ENCODE assay signal across 1 cellular context in the genomic region with DNA sequence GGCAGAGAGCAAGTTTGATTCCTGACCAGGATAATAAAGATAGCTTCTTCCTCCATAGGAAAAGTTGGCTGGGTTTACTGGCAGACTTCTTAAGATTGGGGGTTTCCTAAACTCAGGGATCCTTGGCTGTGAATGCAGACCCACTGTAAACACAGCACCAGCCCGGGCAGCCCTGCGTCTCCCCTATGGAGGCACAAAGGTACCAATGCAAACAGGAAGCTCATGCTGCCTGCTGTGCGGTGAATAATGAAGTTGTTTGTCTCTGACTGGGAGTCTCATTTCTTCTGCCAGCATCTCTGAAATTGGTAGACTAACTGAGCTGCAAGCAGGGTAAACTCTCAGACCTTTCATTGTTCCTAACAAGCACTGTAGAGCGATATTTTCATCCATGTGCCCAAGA.
TF ChIP-seq lines count a peak whose summit lies in the region.

No MANE protein-coding gene starts in this region.

TF ChIP-seq in K562, 482 proteins besides CTCF, POLR2A, EP300 and RAD21 (continued from another document):
- TF ChIP-seq HSF4 (CRISPR knock-in tag; IDR thresholded peaks at IDR 0.05; ENCODE audit: borderline replicate concordance) (no peak), RNF2 (IDR thresholded peaks at IDR 0.05) (no peak), HIVEP1 (CRISPR knock-in tag; IDR thresholded peaks at IDR 0.05) (no peak), ETV5 (CRISPR knock-in tag; IDR thresholded peaks at IDR 0.05; ENCODE audit: low read depth) (no peak)
- TF ChIP-seq, protein P1, sequence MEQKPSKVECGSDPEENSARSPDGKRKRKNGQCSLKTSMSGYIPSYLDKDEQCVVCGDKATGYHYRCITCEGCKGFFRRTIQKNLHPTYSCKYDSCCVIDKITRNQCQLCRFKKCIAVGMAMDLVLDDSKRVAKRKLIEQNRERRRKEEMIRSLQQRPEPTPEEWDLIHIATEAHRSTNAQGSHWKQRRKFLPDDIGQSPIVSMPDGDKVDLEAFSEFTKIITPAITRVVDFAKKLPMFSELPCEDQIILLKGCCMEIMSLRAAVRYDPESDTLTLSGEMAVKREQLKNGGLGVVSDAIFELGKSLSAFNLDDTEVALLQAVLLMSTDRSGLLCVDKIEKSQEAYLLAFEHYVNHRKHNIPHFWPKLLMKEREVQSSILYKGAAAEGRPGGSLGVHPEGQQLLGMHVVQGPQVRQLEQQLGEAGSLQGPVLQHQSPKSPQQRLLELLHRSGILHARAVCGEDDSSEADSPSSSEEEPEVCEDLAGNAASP (IDR thresholded peaks at IDR 0.05) = no peak
- TF ChIP-seq, protein P2, sequence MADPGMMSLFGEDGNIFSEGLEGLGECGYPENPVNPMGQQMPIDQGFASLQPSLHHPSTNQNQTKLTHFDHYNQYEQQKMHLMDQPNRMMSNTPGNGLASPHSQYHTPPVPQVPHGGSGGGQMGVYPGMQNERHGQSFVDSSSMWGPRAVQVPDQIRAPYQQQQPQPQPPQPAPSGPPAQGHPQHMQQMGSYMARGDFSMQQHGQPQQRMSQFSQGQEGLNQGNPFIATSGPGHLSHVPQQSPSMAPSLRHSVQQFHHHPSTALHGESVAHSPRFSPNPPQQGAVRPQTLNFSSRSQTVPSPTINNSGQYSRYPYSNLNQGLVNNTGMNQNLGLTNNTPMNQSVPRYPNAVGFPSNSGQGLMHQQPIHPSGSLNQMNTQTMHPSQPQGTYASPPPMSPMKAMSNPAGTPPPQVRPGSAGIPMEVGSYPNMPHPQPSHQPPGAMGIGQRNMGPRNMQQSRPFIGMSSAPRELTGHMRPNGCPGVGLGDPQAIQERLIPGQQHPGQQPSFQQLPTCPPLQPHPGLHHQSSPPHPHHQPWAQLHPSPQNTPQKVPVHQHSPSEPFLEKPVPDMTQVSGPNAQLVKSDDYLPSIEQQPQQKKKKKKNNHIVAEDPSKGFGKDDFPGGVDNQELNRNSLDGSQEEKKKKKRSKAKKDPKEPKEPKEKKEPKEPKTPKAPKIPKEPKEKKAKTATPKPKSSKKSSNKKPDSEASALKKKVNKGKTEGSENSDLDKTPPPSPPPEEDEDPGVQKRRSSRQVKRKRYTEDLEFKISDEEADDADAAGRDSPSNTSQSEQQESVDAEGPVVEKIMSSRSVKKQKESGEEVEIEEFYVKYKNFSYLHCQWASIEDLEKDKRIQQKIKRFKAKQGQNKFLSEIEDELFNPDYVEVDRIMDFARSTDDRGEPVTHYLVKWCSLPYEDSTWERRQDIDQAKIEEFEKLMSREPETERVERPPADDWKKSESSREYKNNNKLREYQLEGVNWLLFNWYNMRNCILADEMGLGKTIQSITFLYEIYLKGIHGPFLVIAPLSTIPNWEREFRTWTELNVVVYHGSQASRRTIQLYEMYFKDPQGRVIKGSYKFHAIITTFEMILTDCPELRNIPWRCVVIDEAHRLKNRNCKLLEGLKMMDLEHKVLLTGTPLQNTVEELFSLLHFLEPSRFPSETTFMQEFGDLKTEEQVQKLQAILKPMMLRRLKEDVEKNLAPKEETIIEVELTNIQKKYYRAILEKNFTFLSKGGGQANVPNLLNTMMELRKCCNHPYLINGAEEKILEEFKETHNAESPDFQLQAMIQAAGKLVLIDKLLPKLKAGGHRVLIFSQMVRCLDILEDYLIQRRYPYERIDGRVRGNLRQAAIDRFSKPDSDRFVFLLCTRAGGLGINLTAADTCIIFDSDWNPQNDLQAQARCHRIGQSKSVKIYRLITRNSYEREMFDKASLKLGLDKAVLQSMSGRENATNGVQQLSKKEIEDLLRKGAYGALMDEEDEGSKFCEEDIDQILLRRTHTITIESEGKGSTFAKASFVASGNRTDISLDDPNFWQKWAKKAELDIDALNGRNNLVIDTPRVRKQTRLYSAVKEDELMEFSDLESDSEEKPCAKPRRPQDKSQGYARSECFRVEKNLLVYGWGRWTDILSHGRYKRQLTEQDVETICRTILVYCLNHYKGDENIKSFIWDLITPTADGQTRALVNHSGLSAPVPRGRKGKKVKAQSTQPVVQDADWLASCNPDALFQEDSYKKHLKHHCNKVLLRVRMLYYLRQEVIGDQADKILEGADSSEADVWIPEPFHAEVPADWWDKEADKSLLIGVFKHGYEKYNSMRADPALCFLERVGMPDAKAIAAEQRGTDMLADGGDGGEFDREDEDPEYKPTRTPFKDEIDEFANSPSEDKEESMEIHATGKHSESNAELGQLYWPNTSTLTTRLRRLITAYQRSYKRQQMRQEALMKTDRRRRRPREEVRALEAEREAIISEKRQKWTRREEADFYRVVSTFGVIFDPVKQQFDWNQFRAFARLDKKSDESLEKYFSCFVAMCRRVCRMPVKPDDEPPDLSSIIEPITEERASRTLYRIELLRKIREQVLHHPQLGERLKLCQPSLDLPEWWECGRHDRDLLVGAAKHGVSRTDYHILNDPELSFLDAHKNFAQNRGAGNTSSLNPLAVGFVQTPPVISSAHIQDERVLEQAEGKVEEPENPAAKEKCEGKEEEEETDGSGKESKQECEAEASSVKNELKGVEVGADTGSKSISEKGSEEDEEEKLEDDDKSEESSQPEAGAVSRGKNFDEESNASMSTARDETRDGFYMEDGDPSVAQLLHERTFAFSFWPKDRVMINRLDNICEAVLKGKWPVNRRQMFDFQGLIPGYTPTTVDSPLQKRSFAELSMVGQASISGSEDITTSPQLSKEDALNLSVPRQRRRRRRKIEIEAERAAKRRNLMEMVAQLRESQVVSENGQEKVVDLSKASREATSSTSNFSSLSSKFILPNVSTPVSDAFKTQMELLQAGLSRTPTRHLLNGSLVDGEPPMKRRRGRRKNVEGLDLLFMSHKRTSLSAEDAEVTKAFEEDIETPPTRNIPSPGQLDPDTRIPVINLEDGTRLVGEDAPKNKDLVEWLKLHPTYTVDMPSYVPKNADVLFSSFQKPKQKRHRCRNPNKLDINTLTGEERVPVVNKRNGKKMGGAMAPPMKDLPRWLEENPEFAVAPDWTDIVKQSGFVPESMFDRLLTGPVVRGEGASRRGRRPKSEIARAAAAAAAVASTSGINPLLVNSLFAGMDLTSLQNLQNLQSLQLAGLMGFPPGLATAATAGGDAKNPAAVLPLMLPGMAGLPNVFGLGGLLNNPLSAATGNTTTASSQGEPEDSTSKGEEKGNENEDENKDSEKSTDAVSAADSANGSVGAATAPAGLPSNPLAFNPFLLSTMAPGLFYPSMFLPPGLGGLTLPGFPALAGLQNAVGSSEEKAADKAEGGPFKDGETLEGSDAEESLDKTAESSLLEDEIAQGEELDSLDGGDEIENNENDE (IDR thresholded peaks at IDR 0.05; ENCODE audit: low read depth, low read length) = no peak
